1 cellular context compared by ENCODE assay signal in genomic region chr12:32399373-32400113, GRCh38.
TF ChIP-seq lines count a peak whose summit lies in the region.

TSS of gene FGD4 (plus strand) at chr12:32399558.

TF ChIP-seq in HEK293, 187 proteins besides CTCF, POLR2A, EP300 and RAD21 (continued from another document and continues in another):
- no peak for TF ChIP-seq ZNF621 (tag by site-specific recombination; IDR thresholded peaks at IDR 0.05)
- peak; percentile 91; the same call in 1 of the 2 replicates for TF ChIP-seq KLF8 (tag by site-specific recombination; IDR thresholded peaks at IDR 0.05)
- no peak for TF ChIP-seq ZNF548 (tag by site-specific recombination; IDR thresholded peaks at IDR 0.05)
- no peak for TF ChIP-seq ZNF571 (tag by site-specific recombination; IDR thresholded peaks at IDR 0.05)
- no peak for TF ChIP-seq ZNF121 (tag by site-specific recombination; IDR thresholded peaks at IDR 0.05)
- no peak for TF ChIP-seq ZNF211 (tag by site-specific recombination; IDR thresholded peaks at IDR 0.05; ENCODE audit: low read depth)
- no peak for TF ChIP-seq SALL2 (tag by site-specific recombination; IDR thresholded peaks at IDR 0.05; ENCODE audit: borderline replicate concordance)
- TF ChIP-seq ZNF280D (tag by site-specific recombination; IDR thresholded peaks at IDR 0.05), result no peak
- no peak for TF ChIP-seq ZNF704 (tag by site-specific recombination; IDR thresholded peaks at IDR 0.05)
- no peak for TF ChIP-seq ZNF596 (tag by site-specific recombination; IDR thresholded peaks at IDR 0.05)
- TF ChIP-seq ZNF133 (tag by site-specific recombination; IDR thresholded peaks at IDR 0.05), result no peak
- 0 out of 2 replicates have a peak, but pooled peaks have one; percentile 74 for TF ChIP-seq REPIN1 (tag by site-specific recombination; IDR thresholded peaks at IDR 0.05; ENCODE audit: low read depth)
- no peak for TF ChIP-seq ZFP41 (tag by site-specific recombination; IDR thresholded peaks at IDR 0.05; ENCODE audit: borderline replicate concordance)
- peak; percentile 75 for TF ChIP-seq KLF9 (tag by site-specific recombination; IDR thresholded peaks at IDR 0.05; ENCODE audit: low read depth)
- peak; percentile 71; the same call in 1 of the 2 replicates for TF ChIP-seq ZNF629 (tag by site-specific recombination; IDR thresholded peaks at IDR 0.05)
- TF ChIP-seq ZNF324 (tag by site-specific recombination; IDR thresholded peaks at IDR 0.05), result peak; percentile 65
- no peak for TF ChIP-seq BCL6B (tag by site-specific recombination; IDR thresholded peaks at IDR 0.05)
- TF ChIP-seq ELK4 (IDR thresholded peaks at IDR 0.05; ENCODE audit: borderline replicate concordance, low read depth, low read length), result no peak
- TF ChIP-seq BCL11A (tag by site-specific recombination; IDR thresholded peaks at IDR 0.05; ENCODE audit: low read depth), result no peak
- no peak for TF ChIP-seq ATF2 (tag by site-specific recombination; IDR thresholded peaks at IDR 0.05; ENCODE audit: low read depth)
- TF ChIP-seq ZFHX2 (tag by site-specific recombination; conservative IDR thresholded peaks at IDR 0.05), result peak; percentile 80
- no peak for TF ChIP-seq TCF7L2 (IDR thresholded peaks at IDR 0.05; ENCODE audit: borderline replicate concordance, low read depth, low read length)
- TF ChIP-seq PRDM10 (tag by site-specific recombination; IDR thresholded peaks at IDR 0.05), result peak; percentile 89
- no peak for TF ChIP-seq ZNF266 (tag by site-specific recombination; IDR thresholded peaks at IDR 0.05; ENCODE audit: low read depth)
- no peak for TF ChIP-seq ZSCAN18 (tag by site-specific recombination; IDR thresholded peaks at IDR 0.05)
- TF ChIP-seq ZNF488 (tag by site-specific recombination; IDR thresholded peaks at IDR 0.05), result 0 out of 2 replicates have a peak, but pooled peaks have one; percentile 28
- TF ChIP-seq PATZ1 (tag by site-specific recombination; IDR thresholded peaks at IDR 0.05), result peak; percentile 95
- TF ChIP-seq ZNF785 (tag by site-specific recombination; IDR thresholded peaks at IDR 0.05), result no peak
- TF ChIP-seq ZNF600 (tag by site-specific recombination; IDR thresholded peaks at IDR 0.05), result peak; percentile 96
- no peak for TF ChIP-seq ZNF248 (tag by site-specific recombination; IDR thresholded peaks at IDR 0.05)
- TF ChIP-seq EGR2 (tag by site-specific recombination; IDR thresholded peaks at IDR 0.05; ENCODE audit: low read depth), result peak; percentile 76
- TF ChIP-seq RBAK (tag by site-specific recombination; IDR thresholded peaks at IDR 0.05), result no peak
- TF ChIP-seq GLIS2 (tag by site-specific recombination; IDR thresholded peaks at IDR 0.05), result peak; percentile 92
- TF ChIP-seq PRDM1 (tag by site-specific recombination; IDR thresholded peaks at IDR 0.05), result no peak
- TF ChIP-seq PRDM6 (tag by site-specific recombination; IDR thresholded peaks at IDR 0.05), result no peak
- peak; percentile 79; the same call in 1 of the 2 replicates for TF ChIP-seq ZBTB1 (tag by site-specific recombination; IDR thresholded peaks at IDR 0.05)
- no peak for TF ChIP-seq ZNF549 (tag by site-specific recombination; IDR thresholded peaks at IDR 0.05)
- peak; percentile 87 for TF ChIP-seq SCRT2 (tag by site-specific recombination; IDR thresholded peaks at IDR 0.05)
- TF ChIP-seq ZNF585B (tag by site-specific recombination; IDR thresholded peaks at IDR 0.05), result no peak
- no peak for TF ChIP-seq ZNF776 (tag by site-specific recombination; IDR thresholded peaks at IDR 0.05; ENCODE audit: borderline replicate concordance)
- peak; percentile 6; the same call in 1 of the 2 replicates for TF ChIP-seq ZNF10 (tag by site-specific recombination; IDR thresholded peaks at IDR 0.05)
- TF ChIP-seq ZNF423 (tag by site-specific recombination; IDR thresholded peaks at IDR 0.05), result peak; percentile 87
- no peak for TF ChIP-seq ZNF514 (tag by site-specific recombination; IDR thresholded peaks at IDR 0.05)
- peak; percentile 74 for TF ChIP-seq ZNF843 (tag by site-specific recombination; IDR thresholded peaks at IDR 0.05)
- no peak for TF ChIP-seq ZNF404 (tag by site-specific recombination; IDR thresholded peaks at IDR 0.05)
- no peak for TF ChIP-seq GFI1B (tag by site-specific recombination; IDR thresholded peaks at IDR 0.05)
- TF ChIP-seq OVOL3 (tag by site-specific recombination; IDR thresholded peaks at IDR 0.05), result peak; percentile 53; the same call in 1 of the 2 replicates
- TF ChIP-seq ZXDB (tag by site-specific recombination; IDR thresholded peaks at IDR 0.05), result peak; percentile 87
